Comparison of ENCODE assay signal across 10 cellular contexts in genomic region chr12:110536834-110537604, GRCh38. TPM values are rescaled to one million over a fixed set of nuclear protein-coding genes. Genes with fewer than 3 reads are reported as not detected.
DNase-seq lines count a peak whose midpoint lies in the region; ATAC-seq, FAIRE-seq and TF ChIP-seq lines count a peak whose summit lies in the region.
"Had no signal": no experiment of that assay in that cellular context is flagged by ENCODE, and none has a peak within 500 bp of the region (broad histone marks: within the 10 kb centered on the region; RNA-seq: fewer than 3 reads in every experiment).

No MANE protein-coding gene starts in this region.

- 77 to 88% (median 81%) methylated on average over 4 of the region's 4 CpGs for WGBS in adrenal gland, 4 donors

- H3K9ac ChIP-seq in kidney (ENCODE audit: low read length in 2 of 2): peak overlapping the region in 1 of 2 donors; percentile 64
- H3K9ac ChIP-seq in skeletal muscle tissue (ENCODE audit: low read depth in 1 of 3, low read length in 3 of 3): peak overlapping the region; percentile 26 to 63 (median 58)

- H3K27me3 ChIP-seq in adrenal gland (no peaks in the 10 kb centered on the region), skeletal muscle tissue (ENCODE audit: control insufficient read depth in 3 of 3, insufficient read depth in 3 of 3, low read length in 3 of 3) (no peaks in the 10 kb centered on the region)

- peak; percentile 75 for DNase-seq in LHCN-M2 (ENCODE audit: low read depth)
- no peak for DNase-seq in adrenal gland
- no peak for DNase-seq in kidney
- DNase-seq in NCI-H510A treated with DMSO at 0.1 percent for 48 hours (lab: John Stamatoyannopoulos, UW): no peak
- no peak for DNase-seq in dermis blood vessel endothelial cell
- DNase-seq: NCI-H146, T-helper 1 cell had no signal

- H3K4me1 ChIP-seq in adrenal gland (replicated peaks in 1 of 2): peaks cover 18 to 20% of the 10 kb centered on the region in 2 donors
- peaks cover 9 to 26% of the 10 kb centered on the region in 2 donors for H3K4me1 ChIP-seq in kidney (ENCODE audit: control insufficient read depth in 1 of 2, insufficient read depth in 1 of 2, low read depth in 1 of 2, low read length in 2 of 2)
- H3K4me1 ChIP-seq in skeletal muscle tissue (ENCODE audit: control insufficient read depth in 3 of 3, insufficient read depth in 3 of 3, low read length in 3 of 3): peaks cover 46 to 55% (median 49%) of the 10 kb centered on the region in 3 donors

- intact Hi-C loops in adrenal gland (cut with DNase I): no loop called here
- intact Hi-C loops in kidney (cut with DNase I): no loop called here

- TF ChIP-seq CTCF in adrenal gland (IDR thresholded peaks at IDR 0.05) (no peak), kidney (IDR thresholded peaks at IDR 0.05; ENCODE audit: borderline replicate concordance, extremely low read depth, insufficient read depth) (no peak)

- no peak for TF ChIP-seq POLR2A in adrenal gland (IDR thresholded peaks at IDR 0.05)

- H3K9me3 ChIP-seq in adrenal gland (replicated peaks in 1 of 3) (no peaks in the 10 kb centered on the region), kidney (ENCODE audit: control insufficient read depth in 1 of 2, low read length in 2 of 2) (no peaks in the 10 kb centered on the region), skeletal muscle tissue (ENCODE audit: control insufficient read depth in 3 of 3, low read length in 3 of 3) (no peaks in the 10 kb centered on the region)

- ATAC-seq in GM21723 (IDR thresholded peaks at IDR 0.05; ENCODE audit: unreplicated experiment) (no peak), GM21526 (IDR thresholded peaks at IDR 0.05; ENCODE audit: low FRiP score, unreplicated experiment) (no peak)

- peaks cover 0 to 33% of the 10 kb centered on the region in 2 donors for H3K36me3 ChIP-seq in adrenal gland (replicated peaks in 1 of 2)
- H3K36me3 ChIP-seq in kidney (ENCODE audit: control insufficient read depth in 1 of 2, insufficient read depth in 2 of 2, low read length in 2 of 2): peaks cover 15 to 32% of the 10 kb centered on the region in 2 donors
- peaks cover 8 to 30% (median 23%) of the 10 kb centered on the region in 3 donors for H3K36me3 ChIP-seq in skeletal muscle tissue (ENCODE audit: control insufficient read depth in 3 of 3, insufficient read depth in 3 of 3, low read length in 3 of 3)

- no peak for FAIRE-seq in kidney (lab: Jason Lieb, UNC)

- H3K4me3 ChIP-seq in adrenal gland (no peak overlapping the region), kidney (ENCODE audit: low read length in 2 of 2) (peak overlapping the region in 1 of 2 donors; percentile 3), skeletal muscle tissue (ENCODE audit: low read length in 3 of 3) (no peak overlapping the region)

- H3K27ac ChIP-seq in adrenal gland (peak overlapping the region; percentile 12 to 86 (median 75)), kidney (ENCODE audit: low read depth in 2 of 2, low read length in 2 of 2) (peak overlapping the region; percentile 56 to 95), skeletal muscle tissue (ENCODE audit: low read depth, low read length) (peak overlapping the region; percentile 87)

RNA-seq across cellular contexts. Expression of gene RAD9B, which starts 34.9 kb away (rescaled TPM):
- total RNA-seq in LHCN-M2 (2014; rRNA removed) (1.0 and 1.5 TPM in 2 replicates), adrenal gland (1 to 10 TPM in 2 of 8 donors, under 1 TPM in 5, not detected in 1; 0.14 to 3.6 (median 0.46) TPM), kidney (1.0 TPM), skeletal muscle tissue (1.6 TPM), dermis blood vessel endothelial cell (0.14 and 1.2 TPM in 2 replicates)
- 0.38 TPM for polyA plus RNA-seq in LHCN-M2 (2012)
- polyA plus RNA-seq in adrenal gland (under 1 TPM; 0.20 to 0.24 (median 0.22) TPM), kidney (ENCODE audit: insufficient read depth, low read depth, low replicate concordance) (0.17 TPM)

RNA-seq across cellular contexts. Expression of gene VPS29, which starts 35.1 kb away (rescaled TPM):
- total RNA-seq in LHCN-M2 (2014; rRNA removed): 77.5 and 82.8 TPM in 2 replicates
- polyA plus RNA-seq in LHCN-M2 (2012): 113 TPM
- 100 to 1,000 TPM in 4 of 8 donors, 10 to 100 TPM in 4; 56.7 to 263 (median 98.5) TPM for total RNA-seq in adrenal gland
- 100 to 1,000 TPM; 119 to 200 (median 140) TPM for polyA plus RNA-seq in adrenal gland
- 108 TPM for total RNA-seq in kidney
- polyA plus RNA-seq in kidney (ENCODE audit: insufficient read depth, low read depth, low replicate concordance): 153 TPM
- total RNA-seq in skeletal muscle tissue: 73.1 TPM
- total RNA-seq in dermis blood vessel endothelial cell: 77.1 and 78.3 TPM in 2 replicates

RNA-seq across cellular contexts. Expression of gene PPTC7, which starts 46.1 kb away (rescaled TPM):
- total RNA-seq in LHCN-M2 (2014; rRNA removed): 4.8 and 9.2 TPM in 2 replicates
- 4.2 TPM for polyA plus RNA-seq in LHCN-M2 (2012)
- total RNA-seq in adrenal gland: 10 to 100 TPM; 13.9 to 29.9 (median 23.5) TPM
- polyA plus RNA-seq in adrenal gland: 10 to 100 TPM in 1 of 3 donors, 1 to 10 TPM in 2; 7.1 to 43.4 (median 7.9) TPM
- 27.9 TPM for total RNA-seq in kidney
- polyA plus RNA-seq in kidney (ENCODE audit: insufficient read depth, low read depth, low replicate concordance): 10.0 TPM
- 6.3 TPM for total RNA-seq in skeletal muscle tissue
- 9.0 and 13.3 TPM in 2 replicates for total RNA-seq in dermis blood vessel endothelial cell
